ENCODE assay signal across 29 cellular contexts in genomic region chr14:96702831-96703230, GRCh38.
"Had no signal": no experiment of that assay in that cellular context is flagged by ENCODE, and none has a peak within 500 bp of the region (broad histone marks: within the 10 kb centered on the region; RNA-seq: fewer than 3 reads in every experiment).

No MANE protein-coding gene starts in this region.

- DNase-seq: cortex of kidney; dermis blood vessel endothelial cell; dorsolateral prefrontal cortex; effector CD4-positive, alpha-beta T cell; effector CD8-positive, alpha-beta T cell; effector memory CD4-positive, alpha-beta T cell; effector memory CD8-positive, alpha-beta T cell; endodermal cell; erythroblast; esophagus squamous epithelium; foreskin fibroblast; foreskin keratinocyte; foreskin melanocyte; gastrocnemius medialis; glutamatergic neuron; head of caudate nucleus; heart left ventricle; heart right ventricle; hippocampal formation had no signal

- H3K9me3 Mint-ChIP-seq: dendritic cell treated with granulocyte-macrophage colony-stimulating factor and Interleukin-4, amounts not matched to agents 40 ng/mL and 50 ng/mL, for 4 days; effector memory CD8-positive, alpha-beta T cell; endodermal cell had no signal

- H3K36me3 ChIP-seq: esophagus muscularis mucosa, esophagus squamous epithelium, gastrocnemius medialis, gastroesophageal sphincter, heart left ventricle, heart right ventricle had no signal

- H3K27me3 ChIP-seq: foreskin keratinocyte, hepatocyte had no signal

- H3K4me3 ChIP-seq: coronary artery, dorsolateral prefrontal cortex, esophagus muscularis mucosa, esophagus squamous epithelium, gastrocnemius medialis, gastroesophageal sphincter, heart left ventricle, heart right ventricle, hepatocyte had no signal

- H3K4me1 ChIP-seq: esophagus muscularis mucosa, esophagus squamous epithelium, foreskin keratinocyte, gastrocnemius medialis, gastroesophageal sphincter, heart left ventricle, heart right ventricle had no signal

- H3K27ac Mint-ChIP-seq: dendritic cell treated with granulocyte-macrophage colony-stimulating factor and Interleukin-4, amounts not matched to agents 40 ng/mL and 50 ng/mL, for 4 days; effector memory CD8-positive, alpha-beta T cell; endodermal cell had no signal

- H3K4me2 ChIP-seq: hepatocyte had no signal

- H3K27ac ChIP-seq: coronary artery, dorsolateral prefrontal cortex, epithelial cell of prostate, esophagus muscularis mucosa, esophagus squamous epithelium, foreskin keratinocyte, gastrocnemius medialis, gastroesophageal sphincter, heart left ventricle, heart right ventricle, hepatocyte had no signal

- FAIRE-seq: endometrium, endothelial cell of umbilical vein, frontal cortex had no signal

- H3K4me3 Mint-ChIP-seq: dendritic cell treated with granulocyte-macrophage colony-stimulating factor and Interleukin-4, amounts not matched to agents 40 ng/mL and 50 ng/mL, for 4 days; effector memory CD8-positive, alpha-beta T cell; endodermal cell had no signal

- ATAC-seq: effector memory CD8-positive, alpha-beta T cell; esophagus mucosa; foreskin keratinocyte; gastrocnemius medialis; gastroesophageal sphincter; heart left ventricle; heart right ventricle had no signal

- H2AFZ ChIP-seq: hepatocyte had no signal

- H3K9me3 ChIP-seq: esophagus squamous epithelium, gastrocnemius medialis, gastroesophageal sphincter, heart left ventricle had no signal
